29 cellular contexts compared by ENCODE assay signal in the genomic region with DNA sequence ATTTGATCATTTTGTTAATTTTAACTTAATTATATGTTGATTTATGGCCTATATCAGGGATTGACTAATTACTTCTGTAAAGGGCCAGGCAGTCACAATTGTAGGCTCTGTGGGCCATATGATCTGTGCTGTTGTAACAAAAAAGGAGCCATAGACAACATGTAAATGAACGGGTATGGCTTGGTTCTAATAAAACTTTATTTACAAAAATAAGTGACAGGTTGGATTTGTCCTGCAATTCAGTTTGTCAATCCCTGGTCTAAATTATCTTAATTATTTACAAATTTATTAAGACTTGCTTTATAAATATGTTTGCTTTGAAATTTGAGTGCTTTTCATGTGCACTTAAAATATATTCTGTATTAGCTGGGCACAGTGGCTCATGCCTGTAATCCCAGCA. TPM values are rescaled to one million over a fixed set of nuclear protein-coding genes. Genes with fewer than 3 reads are reported as not detected.
"Had no signal": no experiment of that assay in that cellular context is flagged by ENCODE, and none has a peak within 500 bp of the region (broad histone marks: within the 10 kb centered on the region; RNA-seq: fewer than 3 reads in every experiment).

No MANE protein-coding gene starts in this region.

- H3K4me1 ChIP-seq: colonic mucosa, esophagus squamous epithelium, gastrocnemius medialis had no signal

- H3K36me3 Mint-ChIP-seq: mesothelial cell of epicardium, naive B cell had no signal

- H3K36me3 ChIP-seq: colonic mucosa, esophagus squamous epithelium, gastrocnemius medialis, heart right ventricle, left lung, lower lobe of right lung had no signal

- H3K4me3 ChIP-seq: colonic mucosa, esophagus squamous epithelium, gastrocnemius medialis, heart right ventricle, left lung, lower lobe of right lung, mucosa of descending colon had no signal

- DNase-seq: colonic mucosa; cortex of kidney; effector CD8-positive, alpha-beta T cell; effector memory CD8-positive, alpha-beta T cell; endodermal cell; erythroblast; esophagus squamous epithelium; foreskin fibroblast; foreskin melanocyte; gastrocnemius medialis; glutamatergic neuron; head of caudate nucleus; heart right ventricle; hippocampal formation; left cardiac atrium; left lung; left ventricle myocardium superior; lower lobe of right lung; mesenchymal stem cell; mucosa of descending colon; naive B cell had no signal

- H3K9me3 Mint-ChIP-seq: dendritic cell treated with granulocyte-macrophage colony-stimulating factor and Interleukin-4, amounts not matched to agents 40 ng/mL and 50 ng/mL, for 4 days; effector memory CD8-positive, alpha-beta T cell; endodermal cell; naive B cell had no signal

- H3K27me3 ChIP-seq: colonic mucosa, esophagus squamous epithelium, gastrocnemius medialis, heart right ventricle, left lung had no signal

- H3K27ac Mint-ChIP-seq: dendritic cell treated with granulocyte-macrophage colony-stimulating factor and Interleukin-4, amounts not matched to agents 40 ng/mL and 50 ng/mL, for 4 days; effector memory CD8-positive, alpha-beta T cell; endodermal cell; mesothelial cell of epicardium; naive B cell had no signal

- H3K27ac ChIP-seq: colonic mucosa, epithelial cell of prostate, esophagus squamous epithelium, gastrocnemius medialis, heart right ventricle, left lung, lower lobe of right lung had no signal

- ATAC-seq: effector memory CD8-positive, alpha-beta T cell; esophagus mucosa; gastrocnemius medialis; heart right ventricle; left cardiac atrium; left lung; left ventricle myocardium superior; lower lobe of right lung; mucosa of descending colon had no signal

- H3K27me3 Mint-ChIP-seq: dendritic cell treated with granulocyte-macrophage colony-stimulating factor and Interleukin-4, amounts not matched to agents 40 ng/mL and 50 ng/mL, for 4 days; effector memory CD8-positive, alpha-beta T cell; naive B cell had no signal

- H3K9me3 ChIP-seq: colonic mucosa, gastrocnemius medialis, left lung, lower lobe of right lung, mucosa of descending colon had no signal

- H3K4me3 Mint-ChIP-seq: dendritic cell treated with granulocyte-macrophage colony-stimulating factor and Interleukin-4, amounts not matched to agents 40 ng/mL and 50 ng/mL, for 4 days; effector memory CD8-positive, alpha-beta T cell; endodermal cell; mesothelial cell of epicardium; naive B cell had no signal

- FAIRE-seq: endometrium, islet of Langerhans, keratinocyte had no signal

RNA-seq across cellular contexts. Expression of a gene that starts 55.3 kb away (rescaled TPM):
- total RNA-seq: left ventricle myocardium superior, lung microvascular endothelial cell, mesothelial cell of epicardium had no signal
